8 cellular contexts compared by ENCODE assay signal in genomic region chr10:73096041-73096451, GRCh38. TPM values are rescaled to one million over a fixed set of nuclear protein-coding genes. Genes with fewer than 3 reads are reported as not detected.
DNase-seq lines count a peak whose midpoint lies in the region; ATAC-seq and TF ChIP-seq lines count a peak whose summit lies in the region.

No MANE protein-coding gene starts in this region.

- H3K4me3 ChIP-seq in SJCRH30 (peak overlapping the region; percentile 72), thoracic aorta (peak overlapping the region; percentile 99)

- H3K9me3 ChIP-seq in SJCRH30 (replicated peaks) (no peaks in the 10 kb centered on the region), thoracic aorta (no peaks in the 10 kb centered on the region)

- H3K27me3 ChIP-seq in SJCRH30 (no peaks in the 10 kb centered on the region), thoracic aorta (replicated peaks; ENCODE audit: insufficient read depth) (no peaks in the 10 kb centered on the region)

- no peaks in the 10 kb centered on the region for H3K36me3 ChIP-seq in SJCRH30
- H3K36me3 ChIP-seq in thoracic aorta: no peaks in the 10 kb centered on the region

- DNase-seq in AML-193 (lab: John Stamatoyannopoulos, UW) (peak; percentile 51 to 62), SJCRH30 (peak; percentile 79 to 86), foreskin melanocyte (peak; percentile 56), nucleus accumbens (lab: John Stamatoyannopoulos, UW) (peak in 49 of 56 donors; percentile 12 to 75 (median 53)), thoracic aorta (ENCODE audit: low spot score) (no peak)
- peak; percentile 41 for DNase-seq in activated gamma-delta T cell treated with anti-CD3 and anti-CD28 coated beads, Interleukin-2, amount 50 U/mL, for 16 hours (ENCODE audit: low read depth)

- H3K4me1 ChIP-seq in SJCRH30 (no peaks in the 10 kb centered on the region), thoracic aorta (ENCODE audit: control insufficient read depth in 1 of 2, low read depth in 2 of 2) (peaks cover 3 to 21% of the 10 kb centered on the region in 2 donors)

- ATAC-seq in GM19025 (IDR thresholded peaks at IDR 0.05; ENCODE audit: low read depth, unreplicated experiment) (peak; percentile 11), HG03439 (IDR thresholded peaks at IDR 0.05; ENCODE audit: unreplicated experiment) (peak; percentile 31), thoracic aorta (ENCODE audit: insufficient number of reproducible peaks, low FRiP score, low read depth) (peak; percentile 15)

- H3K27ac ChIP-seq in SJCRH30 (peak overlapping the region; percentile 57), thoracic aorta (peak overlapping the region; percentile 95)

- TF ChIP-seq CTCF in thoracic aorta (IDR thresholded peaks at IDR 0.05): no peak

RNA-seq across cellular contexts. Expression of gene P4HA1, which starts 0.6 kb away (rescaled TPM):
- total RNA-seq in SJCRH30 (2014; rRNA removed; shearing (Covaris generic)): 78.0 and 82.4 TPM in 2 replicates
- 10 to 100 TPM; 24.4 to 37.0 TPM for total RNA-seq in thoracic aorta

RNA-seq across cellular contexts. Expression of gene NUDT13, which starts 14.2 kb away (rescaled TPM):
- total RNA-seq in SJCRH30 (2014; rRNA removed; shearing (Covaris generic)): 0.49 and 0.84 TPM in 2 replicates
- under 1 TPM; 0.56 to 0.68 TPM for total RNA-seq in thoracic aorta
